In genomic region chr6:161035182-161035980, GRCh38 we compare ENCODE assay signal across 13 cellular contexts. TPM values are rescaled to one million over a fixed set of nuclear protein-coding genes. Genes with fewer than 3 reads are reported as not detected.
DNase-seq lines count a peak whose midpoint lies in the region; ATAC-seq and TF ChIP-seq lines count a peak whose summit lies in the region.
"Had no signal": no experiment of that assay in that cellular context is flagged by ENCODE, and none has a peak within 500 bp of the region (broad histone marks: within the 10 kb centered on the region; RNA-seq: fewer than 3 reads in every experiment).

No MANE protein-coding gene starts in this region.

- POLR2A ChIA-PET in PC-3 (lab: Charles Lee; ENCODE audit: unreplicated experiment) = no interaction called here
- POLR2A ChIA-PET in naive thymus-derived CD4-positive, alpha-beta T cell (lab: Charles Lee) = no interaction called here

- H3K9me3 Mint-ChIP-seq in neural progenitor cell = no peaks in the 10 kb centered on the region
- H3K9me3 Mint-ChIP-seq in naive thymus-derived CD4-positive, alpha-beta T cell = no peaks in the 10 kb centered on the region

- H3K9ac ChIP-seq in PC-3 (ENCODE audit: low read length) (peak overlapping the region; percentile 87; the same call in 1 of the 2 replicates), neural progenitor cell (no peak overlapping the region)

- peak; percentile 51 for DNase-seq in SIG-M5 treated with dmso at 0.1 percent for 504 hours (lab: John Stamatoyannopoulos, UW; ENCODE audit: unreplicated experiment)
- DNase-seq in SIG-M5 (lab: John Stamatoyannopoulos, UW) = no peak
- DNase-seq in PC-3 = no peak
- DNase-seq in neural progenitor cell (ENCODE audit: low spot score) = no peak
- no peak for DNase-seq in AG20443 (ENCODE audit: low spot score)
- no peak for DNase-seq in naive thymus-derived CD4-positive, alpha-beta T cell
- DNase-seq: activated CD8-positive, alpha-beta memory T cell treated with anti-CD3 and anti-CD28 coated beads, Interleukin-2, amount 50 U/mL, for 4 hours; lower lobe of right lung; NCI-H345; SJCRH30 had no signal

- no peaks in the 10 kb centered on the region for H3K27me3 Mint-ChIP-seq in neural progenitor cell (ENCODE audit: insufficient read depth, low read depth)
- H3K27me3 Mint-ChIP-seq in naive thymus-derived CD4-positive, alpha-beta T cell = no peaks in the 10 kb centered on the region

- H3K36me3 Mint-ChIP-seq in neural progenitor cell = peaks cover 19% of the 10 kb centered on the region
- H3K36me3 Mint-ChIP-seq in naive thymus-derived CD4-positive, alpha-beta T cell = peaks cover 7 to 54% (median 26%) of the 10 kb centered on the region in 5 donors

- no peaks in the 10 kb centered on the region for H3K9me2 ChIP-seq in PC-3 (replicated peaks; ENCODE audit: low read length)

- no peaks in the 10 kb centered on the region for H3K4me1 Mint-ChIP-seq in neural progenitor cell
- H3K4me1 Mint-ChIP-seq in naive thymus-derived CD4-positive, alpha-beta T cell = peaks cover 0 to 24% (median 21%) of the 10 kb centered on the region in 7 donors

- TF ChIP-seq CTCF in PC-3 (conservative IDR thresholded peaks at IDR 0.05; ENCODE audit: low read depth, low read length) (no peak), neural progenitor cell (IDR thresholded peaks at IDR 0.05) (no peak)

- no TSS peak for BruUV-seq in PC-3 (replicated peaks; lab: Mats Ljungman, UMichigan)

- H3K79me2 ChIP-seq in PC-3 (ENCODE audit: low read length) = peaks cover 79% of the 10 kb centered on the region
- peaks cover 41% of the 10 kb centered on the region for H3K79me2 ChIP-seq in neural progenitor cell (ENCODE audit: low read depth)

- ATAC-seq in HG02885 (IDR thresholded peaks at IDR 0.05; ENCODE audit: poor library complexity, unreplicated experiment) (peak; percentile 25), PC-3 (no peak), SK-N-SH treated with all-trans-retinoic acid at 6 μM for 48 hours (no peak)
- ATAC-seq in naive thymus-derived CD4-positive, alpha-beta T cell = no peak
- ATAC-seq: lower lobe of right lung had no signal

- no peak overlapping the region for H3K4me3 Mint-ChIP-seq in neural progenitor cell
- no peak overlapping the region for H3K4me3 Mint-ChIP-seq in naive thymus-derived CD4-positive, alpha-beta T cell

- peaks cover 7% of the 10 kb centered on the region for H3F3A ChIP-seq in PC-3 (ENCODE audit: low read length, unreplicated experiment)
- no peaks in the 10 kb centered on the region for H3F3A ChIP-seq in neural progenitor cell (ENCODE audit: low read depth)

- H4K20me1 ChIP-seq in PC-3 (ENCODE audit: low read length) = no peaks in the 10 kb centered on the region
- H4K20me1 ChIP-seq in neural progenitor cell (ENCODE audit: low read depth) = no peaks in the 10 kb centered on the region

- H3K9me3 ChIP-seq in PC-3 (ENCODE audit: low read length) = no peaks in the 10 kb centered on the region
- no peaks in the 10 kb centered on the region for H3K9me3 ChIP-seq in neural progenitor cell (ENCODE audit: low read depth)
- no peaks in the 10 kb centered on the region for H3K9me3 ChIP-seq in naive thymus-derived CD4-positive, alpha-beta T cell (ENCODE audit: control insufficient read depth in 2 of 3, low read length in 3 of 3)
- H3K9me3 ChIP-seq: lower lobe of right lung, SJCRH30 had no signal

- no peak overlapping the region for H3K4me2 ChIP-seq in PC-3 (ENCODE audit: low read length)
- H3K4me2 ChIP-seq in neural progenitor cell = no peak overlapping the region

- CTCF ChIA-PET in PC-3 (lab: Charles Lee) = interaction anchor here (0.6 kb wide), 1 partner anchor 104 kb away, joined by 3 read pairs; no protein-coding TSS in a partner anchor
- CTCF ChIA-PET in naive thymus-derived CD4-positive, alpha-beta T cell (lab: Charles Lee) = no interaction called here

- H2AFZ ChIP-seq in PC-3 (ENCODE audit: low read length) = no peak overlapping the region
- no peak overlapping the region for H2AFZ ChIP-seq in neural progenitor cell (replicated peaks)

- H3K4me3 ChIP-seq in PC-3 (ENCODE audit: low read length) = no peak overlapping the region
- no peak overlapping the region for H3K4me3 ChIP-seq in neural progenitor cell
- no peak overlapping the region for H3K4me3 ChIP-seq in naive thymus-derived CD4-positive, alpha-beta T cell (ENCODE audit: low read length)
- H3K4me3 ChIP-seq: lower lobe of right lung, SJCRH30 had no signal

- H3K27me3 ChIP-seq in PC-3 (ENCODE audit: low read length) (no peaks in the 10 kb centered on the region), neural progenitor cell (no peaks in the 10 kb centered on the region)
- no peaks in the 10 kb centered on the region for H3K27me3 ChIP-seq in naive thymus-derived CD4-positive, alpha-beta T cell (ENCODE audit: control insufficient read depth in 2 of 2, insufficient read depth in 2 of 2, low read length in 2 of 2)
- H3K27me3 ChIP-seq: SJCRH30 had no signal

- peak overlapping the region; percentile 27 for H3K27ac Mint-ChIP-seq in neural progenitor cell
- no peak overlapping the region for H3K27ac Mint-ChIP-seq in naive thymus-derived CD4-positive, alpha-beta T cell

- intact Hi-C loops in PC-3 (cut with micrococcal nuclease) = no loop called here
- intact Hi-C loops in naive thymus-derived CD4-positive, alpha-beta T cell (cut with micrococcal nuclease) = no loop called here

- H3K27ac ChIP-seq in PC-3 (ENCODE audit: low read length) = peak overlapping the region; percentile 99
- no peak overlapping the region for H3K27ac ChIP-seq in neural progenitor cell
- H3K27ac ChIP-seq in naive thymus-derived CD4-positive, alpha-beta T cell (ENCODE audit: low read depth, low read length) = no peak overlapping the region
- H3K27ac ChIP-seq: 22Rv1, lower lobe of right lung, SJCRH30 had no signal

- H3K36me3 ChIP-seq in PC-3 (ENCODE audit: low read depth, low read length) (peaks cover 28% of the 10 kb centered on the region), neural progenitor cell (no peaks in the 10 kb centered on the region)
- peaks cover 3 to 18% (median 4%) of the 10 kb centered on the region in 3 experiments for H3K36me3 ChIP-seq in naive thymus-derived CD4-positive, alpha-beta T cell (ENCODE audit: control insufficient read depth in 2 of 3, insufficient read depth in 3 of 3, low read length in 3 of 3)

- peaks cover 45% of the 10 kb centered on the region for H3K4me1 ChIP-seq in PC-3 (ENCODE audit: insufficient read depth, low read length)
- H3K4me1 ChIP-seq in neural progenitor cell = no peaks in the 10 kb centered on the region
- peaks cover 0 to 5% of the 10 kb centered on the region in 2 donors for H3K4me1 ChIP-seq in naive thymus-derived CD4-positive, alpha-beta T cell (ENCODE audit: control insufficient read depth in 2 of 2, insufficient read depth in 2 of 2, low read length in 2 of 2)
- H3K4me1 ChIP-seq: lower lobe of right lung had no signal

TF ChIP-seq in SK-N-SH treated with all-trans-retinoic acid at 6 μM for 48 hours, 23 proteins besides CTCF, POLR2A, EP300 and RAD21:
- TF ChIP-seq CSDC2 (CRISPR knock-in tag; IDR thresholded peaks at IDR 0.05) (no peak), CSRNP3 (CRISPR knock-in tag; IDR thresholded peaks at IDR 0.05) (no peak), SNAI2 (CRISPR knock-in tag; IDR thresholded peaks at IDR 0.05) (no peak), GLIS3 (CRISPR knock-in tag; IDR thresholded peaks at IDR 0.05) (no peak), TOX (CRISPR knock-in tag; IDR thresholded peaks at IDR 0.05; ENCODE audit: borderline replicate concordance) (no peak), ZNF70 (CRISPR knock-in tag; IDR thresholded peaks at IDR 0.05) (no peak), ZNF8 (CRISPR knock-in tag; IDR thresholded peaks at IDR 0.05) (no peak), ISL1 (CRISPR knock-in tag; IDR thresholded peaks at IDR 0.05) (no peak), RARB (CRISPR knock-in tag; IDR thresholded peaks at IDR 0.05) (no peak), ZFP3 (CRISPR knock-in tag; IDR thresholded peaks at IDR 0.05) (no peak), CREB5 (CRISPR knock-in tag; IDR thresholded peaks at IDR 0.05; ENCODE audit: low read depth) (no peak), BACH2 (CRISPR knock-in tag; IDR thresholded peaks at IDR 0.05; ENCODE audit: borderline replicate concordance) (no peak)

RNA-seq across cellular contexts. Expression of gene MAP3K4, which starts 43.8 kb away (rescaled TPM):
- total RNA-seq in PC-3 (2014; rRNA removed) = 24.9 and 27.9 TPM in 2 replicates
- total RNA-seq in neural progenitor cell (ENCODE audit: low replicate concordance) = 44.2 and 59.6 TPM in 2 replicates
- 10 to 100 TPM; 52.1 to 81.2 (median 58.2) TPM for total RNA-seq in naive thymus-derived CD4-positive, alpha-beta T cell
- 10 to 100 TPM in 1 of 2 donors, 1 to 10 TPM in 1; 4.5 to 12.7 TPM for polyA plus RNA-seq in naive thymus-derived CD4-positive, alpha-beta T cell
